In the genomic region with DNA sequence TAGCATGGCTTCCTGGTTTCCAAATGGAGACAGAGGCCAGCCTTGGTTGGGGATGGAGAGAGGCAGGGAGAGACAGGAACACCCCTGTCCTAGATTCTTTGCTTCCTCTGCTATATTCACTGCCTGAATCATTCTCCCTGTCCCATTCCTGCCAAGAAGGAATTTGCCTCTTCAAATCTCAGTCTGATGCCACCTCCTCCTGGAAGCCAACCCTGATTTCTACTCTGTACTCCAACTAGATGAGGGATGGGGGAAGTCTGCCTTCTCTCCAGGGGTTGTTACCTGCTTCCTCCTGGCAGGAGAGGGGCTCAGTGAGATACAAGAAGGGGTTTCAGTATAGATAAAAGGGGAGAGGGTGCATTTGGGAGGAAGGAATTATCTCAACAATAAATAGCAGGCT, we compare ENCODE assay signal across 1 cellular context.
TF ChIP-seq lines count a peak whose summit lies in the region.

No MANE protein-coding gene starts in this region.

TF ChIP-seq in K562, 482 proteins besides CTCF, POLR2A, EP300 and RAD21:
- TF ChIP-seq ELF4 (CRISPR knock-in tag; IDR thresholded peaks at IDR 0.05) (no peak), ZFP36 (IDR thresholded peaks at IDR 0.05; ENCODE audit: low read depth, low read length, partially characterized antibody) (peak; percentile 96), RBM25 (IDR thresholded peaks at IDR 0.05; ENCODE audit: low read depth, low read length, severe bottlenecking) (peak; percentile 83), ZNF311 (CRISPR knock-in tag; IDR thresholded peaks at IDR 0.05) (0 out of 2 replicates have a peak, but pooled peaks have one; percentile 29), BCOR (IDR thresholded peaks at IDR 0.05) (0 out of 2 replicates have a peak, but pooled peaks have one; percentile 33), ZNF436 (CRISPR knock-in tag; IDR thresholded peaks at IDR 0.05) (peak; percentile 80)
- TF ChIP-seq, protein P1, sequence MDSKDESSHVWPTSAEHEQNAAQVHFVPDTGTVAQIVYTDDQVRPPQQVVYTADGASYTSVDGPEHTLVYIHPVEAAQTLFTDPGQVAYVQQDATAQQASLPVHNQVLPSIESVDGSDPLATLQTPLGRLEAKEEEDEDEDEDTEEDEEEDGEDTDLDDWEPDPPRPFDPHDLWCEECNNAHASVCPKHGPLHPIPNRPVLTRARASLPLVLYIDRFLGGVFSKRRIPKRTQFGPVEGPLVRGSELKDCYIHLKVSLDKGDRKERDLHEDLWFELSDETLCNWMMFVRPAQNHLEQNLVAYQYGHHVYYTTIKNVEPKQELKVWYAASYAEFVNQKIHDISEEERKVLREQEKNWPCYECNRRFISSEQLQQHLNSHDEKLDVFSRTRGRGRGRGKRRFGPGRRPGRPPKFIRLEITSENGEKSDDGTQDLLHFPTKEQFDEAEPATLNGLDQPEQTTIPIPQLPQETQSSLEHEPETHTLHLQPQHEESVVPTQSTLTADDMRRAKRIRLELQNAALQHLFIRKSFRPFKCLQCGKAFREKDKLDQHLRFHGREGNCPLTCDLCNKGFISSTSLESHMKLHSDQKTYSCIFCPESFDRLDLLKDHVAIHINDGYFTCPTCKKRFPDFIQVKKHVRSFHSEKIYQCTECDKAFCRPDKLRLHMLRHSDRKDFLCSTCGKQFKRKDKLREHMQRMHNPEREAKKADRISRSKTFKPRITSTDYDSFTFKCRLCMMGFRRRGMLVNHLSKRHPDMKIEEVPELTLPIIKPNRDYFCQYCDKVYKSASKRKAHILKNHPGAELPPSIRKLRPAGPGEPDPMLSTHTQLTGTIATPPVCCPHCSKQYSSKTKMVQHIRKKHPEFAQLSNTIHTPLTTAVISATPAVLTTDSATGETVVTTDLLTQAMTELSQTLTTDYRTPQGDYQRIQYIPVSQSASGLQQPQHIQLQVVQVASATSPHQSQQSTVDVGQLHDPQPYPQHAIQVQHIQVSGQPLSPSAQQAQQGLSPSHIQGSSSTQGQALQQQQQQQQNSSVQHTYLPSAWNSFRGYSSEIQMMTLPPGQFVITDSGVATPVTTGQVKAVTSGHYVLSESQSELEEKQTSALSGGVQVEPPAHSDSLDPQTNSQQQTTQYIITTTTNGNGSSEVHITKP (IDR thresholded peaks at IDR 0.05; ENCODE audit: partially characterized antibody) = no peak
